In genomic region chr6:10146723-10147451, GRCh38 we compare ENCODE assay signal across 8 cellular contexts.
DNase-seq lines count a peak whose midpoint lies in the region; ATAC-seq and TF ChIP-seq lines count a peak whose summit lies in the region.

No MANE protein-coding gene starts in this region.

- H3K27me3 ChIP-seq in NT2/D1 (ENCODE audit: insufficient read depth, insufficient read length) (no peaks in the 10 kb centered on the region), lower lobe of right lung (ENCODE audit: low read depth) (no peaks in the 10 kb centered on the region)

- H3K4me1 ChIP-seq in NT2/D1 (ENCODE audit: insufficient read depth, insufficient read length) (no peaks in the 10 kb centered on the region), lower lobe of right lung (no peaks in the 10 kb centered on the region)

- H3K4me3 ChIP-seq in NT2/D1 (ENCODE audit: insufficient read length, low read depth) (no peak overlapping the region), lower lobe of right lung (peak overlapping the region; percentile 23)

- no peak for TF ChIP-seq CTCF in lower lobe of right lung (IDR thresholded peaks at IDR 0.05)

- ATAC-seq in GM19324 (IDR thresholded peaks at IDR 0.05; ENCODE audit: low FRiP score, unreplicated experiment) (peak; percentile 98), HG03108 (IDR thresholded peaks at IDR 0.05; ENCODE audit: unreplicated experiment) (peak; percentile 92), lower lobe of right lung (peak in 1 of 2 donors; percentile 71)

- no peaks in the 10 kb centered on the region for H3K36me3 ChIP-seq in NT2/D1 (ENCODE audit: insufficient read depth, insufficient read length, low read length)
- H3K36me3 ChIP-seq in lower lobe of right lung = no peaks in the 10 kb centered on the region

- DNase-seq in DMS 273 (lab: John Stamatoyannopoulos, UW; ENCODE audit: unreplicated experiment) = peak; percentile 66
- DNase-seq in NT2/D1 (ENCODE audit: low read depth, low spot score) = peak; percentile 25
- DNase-seq in caudate nucleus (lab: John Stamatoyannopoulos, UW) = peak in 33 of 61 donors; percentile 1 to 60 (median 9)
- DNase-seq in lower lobe of right lung = no peak
- no peak for DNase-seq in activated effector memory CD4-positive, alpha-beta T cell treated with Interleukin-2 at 50 U/mL for 16 hours
- DNase-seq in cortex of kidney (lab: John Stamatoyannopoulos, UW) = no peak

- H3K27ac ChIP-seq in caudate nucleus (ENCODE audit: low read depth, low read length) (peak overlapping the region; percentile 22), lower lobe of right lung (no peak overlapping the region)

- H3K9me3 ChIP-seq in NT2/D1 (ENCODE audit: insufficient read depth, low read length) (no peaks in the 10 kb centered on the region), lower lobe of right lung (no peaks in the 10 kb centered on the region)

- no peak overlapping the region for H3K9ac ChIP-seq in NT2/D1 (ENCODE audit: insufficient read length, low read depth)

- intact Hi-C loops in lower lobe of right lung (cut with DNase I) = no loop called here

Comparison
In these comparisons a context has a peak if more than half of its experiments do, and no peak if none do; other contexts are left out.
1. DNase-seq: peak in DMS 273 (single experiment), NT2/D1 (single experiment) and caudate nucleus (33 of 61); none in lower lobe of right lung (single experiment), activated effector memory CD4-positive, alpha-beta T cell treated with Interleukin-2 at 50 U/mL for 16 hours (single experiment) and cortex of kidney (single experiment).